Comparison of ENCODE assay signal across 19 cellular contexts in the genomic region with DNA sequence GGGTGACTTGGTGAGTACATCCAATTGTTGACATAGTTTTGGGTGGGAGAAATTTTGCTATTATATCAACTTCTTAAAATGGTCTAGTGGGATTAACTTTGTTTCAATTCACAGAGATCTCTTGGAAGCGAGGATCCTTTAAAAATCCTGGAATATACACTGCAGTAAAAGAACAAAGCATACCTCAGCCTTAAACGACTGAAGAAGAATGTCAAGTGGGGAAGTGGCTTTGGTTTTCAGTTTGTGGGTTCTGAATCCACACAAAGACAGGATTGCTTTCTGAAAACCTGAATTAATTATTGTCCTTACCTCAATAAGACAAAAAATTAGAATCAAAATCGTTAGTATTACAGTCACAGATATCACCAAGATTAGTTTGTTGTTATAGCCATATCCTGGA.
"Had no signal": no experiment of that assay in that cellular context is flagged by ENCODE, and none has a peak within 500 bp of the region (broad histone marks: within the 10 kb centered on the region; RNA-seq: fewer than 3 reads in every experiment).

No MANE protein-coding gene starts in this region.

- H3K27me3 Mint-ChIP-seq: activated B cell treated with CpG ODN at 0.5 μM for 24 hours; naive thymus-derived CD4-positive, alpha-beta T cell had no signal

- H3K9me3 ChIP-seq: body of pancreas, neutrophil, sigmoid colon, testis, upper lobe of left lung had no signal

- H3K4me1 ChIP-seq: body of pancreas, sigmoid colon, testis, upper lobe of left lung had no signal

- H3K27ac ChIP-seq: body of pancreas, epithelial cell of prostate, neutrophil, parathyroid adenoma, sigmoid colon, testis, upper lobe of left lung had no signal

- H3K4me3 ChIP-seq: body of pancreas, sigmoid colon, testis, upper lobe of left lung had no signal

- H3K9me3 Mint-ChIP-seq: stimulated activated effector memory CD8-positive, alpha-beta T cell treated with anti-CD3 and anti-CD28 coated beads, Interleukin-12 subunit alpha, Interleukin-12 subunit beta, amount 100 ng/mL, for 72 hours had no signal

- ATAC-seq: activated naive CD4-positive, alpha-beta T cell treated with anti-CD3 and anti-CD28 coated beads, Interleukin-2, amount 50 U/mL, for 72 hours; activated T-cell treated with anti-CD3 and anti-CD28 coated beads, Interleukin-2, amount 50 U/mL, for 72 hours; body of pancreas; naive thymus-derived CD4-positive, alpha-beta T cell; stimulated activated effector memory CD8-positive, alpha-beta T cell treated with anti-CD3 and anti-CD28 coated beads, Interleukin-12 subunit alpha, Interleukin-12 subunit beta, amount 100 ng/mL, for 72 hours had no signal

- H3K9ac ChIP-seq: parathyroid adenoma had no signal

- DNase-seq: activated B cell treated with CpG ODN at 0.5 μM for 24 hours; activated CD4-positive, alpha-beta T cell treated with anti-CD3 and anti-CD28 coated beads for 4 hours; activated effector memory CD4-positive, alpha-beta T cell treated with anti-CD3 and anti-CD28 coated beads, Interleukin-2, amount 50 U/mL, for 16 hours; activated T-cell treated with anti-CD3 and anti-CD28 coated beads, Interleukin-2, amount 50 U/mL, for 72 hours; amniotic stem cell; body of pancreas; foreskin fibroblast; mesenchymal stem cell; naive thymus-derived CD4-positive, alpha-beta T cell; sigmoid colon; stimulated activated CD4-positive, alpha-beta T cell treated with anti-CD3 and anti-CD28 coated beads, Interleukin-4, amount 100 ng/mL, for 24 hours; testis; upper lobe of left lung had no signal

- H3K27me3 ChIP-seq: body of pancreas, neutrophil, sigmoid colon, testis, upper lobe of left lung had no signal

- H3K27ac Mint-ChIP-seq: activated B cell treated with CpG ODN at 0.5 μM for 24 hours; activated T-cell treated with anti-CD3 and anti-CD28 coated beads, Interleukin-2, amount 50 U/mL, for 72 hours; stimulated activated effector memory CD8-positive, alpha-beta T cell treated with anti-CD3 and anti-CD28 coated beads, Interleukin-12 subunit alpha, Interleukin-12 subunit beta, amount 100 ng/mL, for 72 hours; T-helper 1 cell treated with Interleukin-12 subunit alpha and Interleukin-12 subunit beta and Interleukin-4 antibody, amounts not matched to agents 30 μg/mL and 1 μg/mL, for 36 hours had no signal

- H3K4me1 Mint-ChIP-seq: activated B cell treated with CpG ODN at 0.5 μM for 24 hours had no signal

- H3K4me3 Mint-ChIP-seq: activated B cell treated with CpG ODN at 0.5 μM for 24 hours; activated T-cell treated with anti-CD3 and anti-CD28 coated beads, Interleukin-2, amount 50 U/mL, for 72 hours; naive thymus-derived CD4-positive, alpha-beta T cell; stimulated activated effector memory CD8-positive, alpha-beta T cell treated with anti-CD3 and anti-CD28 coated beads, Interleukin-12 subunit alpha, Interleukin-12 subunit beta, amount 100 ng/mL, for 72 hours; T-helper 1 cell treated with Interleukin-12 subunit alpha and Interleukin-12 subunit beta and Interleukin-4 antibody, amounts not matched to agents 30 μg/mL and 1 μg/mL, for 36 hours had no signal
